Comparison of ENCODE assay signal across 14 cellular contexts in the genomic region with DNA sequence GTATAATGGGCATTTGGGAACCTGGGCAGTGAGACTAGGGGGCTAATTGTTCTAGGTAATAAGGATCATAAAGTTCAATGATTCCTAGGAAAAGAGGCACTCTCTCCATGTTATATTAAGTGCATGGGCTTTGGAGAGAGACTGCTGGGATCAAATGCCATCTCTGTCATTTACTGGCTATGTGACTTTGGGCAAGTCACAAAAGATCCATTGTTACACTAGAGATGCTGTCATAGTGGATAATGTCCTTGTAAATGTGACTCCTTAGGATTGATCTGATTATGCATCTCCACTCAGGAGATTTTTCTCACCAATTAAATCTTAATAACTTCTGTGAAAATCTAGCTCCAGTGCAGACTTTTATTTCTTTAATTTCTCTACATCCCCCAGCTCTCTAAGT.
"Had no signal": no experiment of that assay in that cellular context is flagged by ENCODE, and none has a peak within 500 bp of the region (broad histone marks: within the 10 kb centered on the region; RNA-seq: fewer than 3 reads in every experiment).

No MANE protein-coding gene starts in this region.

- H3K9me3 ChIP-seq: mucosa of descending colon, prostate gland, transverse colon, vagina had no signal

- H3K36me3 ChIP-seq: prostate gland, transverse colon, vagina had no signal

- H3K27ac ChIP-seq: foreskin keratinocyte, prostate gland, transverse colon, vagina had no signal

- H3K4me3 ChIP-seq: mucosa of descending colon, prostate gland, transverse colon, vagina had no signal

- H3K4me1 ChIP-seq: prostate gland, transverse colon, vagina had no signal

- H3K27me3 ChIP-seq: foreskin keratinocyte, transverse colon, vagina had no signal

- DNase-seq: activated gamma-delta T cell treated with Interleukin-2 at 50 U/mL for 16 hours; activated T-cell treated with anti-CD3 and anti-CD28 coated beads, Interleukin-2, amount 50 U/mL, for 1 hour; dermis blood vessel endothelial cell; effector memory CD4-positive, alpha-beta T cell; foreskin keratinocyte; mucosa of descending colon; right cardiac atrium; stimulated activated CD4-positive, alpha-beta T cell treated with anti-CD3 and anti-CD28 coated beads, Interleukin-12 subunit alpha, Interleukin-12 subunit beta, amount 100 ng/mL, for 4 hours; stimulated activated CD4-positive, alpha-beta T cell treated with anti-CD3 and anti-CD28 coated beads, Interleukin-4, amount 100 ng/mL, for 4 hours; stimulated activated naive CD8-positive, alpha-beta T cell treated with anti-CD3 and anti-CD28 coated beads, Interleukin-15, Interleukin-2, amounts not matched to agents 100 U/mL and 50 U/mL, for 24 hours; T-helper 9 cell; transverse colon had no signal
